21 cellular contexts compared by ENCODE assay signal in the genomic region with DNA sequence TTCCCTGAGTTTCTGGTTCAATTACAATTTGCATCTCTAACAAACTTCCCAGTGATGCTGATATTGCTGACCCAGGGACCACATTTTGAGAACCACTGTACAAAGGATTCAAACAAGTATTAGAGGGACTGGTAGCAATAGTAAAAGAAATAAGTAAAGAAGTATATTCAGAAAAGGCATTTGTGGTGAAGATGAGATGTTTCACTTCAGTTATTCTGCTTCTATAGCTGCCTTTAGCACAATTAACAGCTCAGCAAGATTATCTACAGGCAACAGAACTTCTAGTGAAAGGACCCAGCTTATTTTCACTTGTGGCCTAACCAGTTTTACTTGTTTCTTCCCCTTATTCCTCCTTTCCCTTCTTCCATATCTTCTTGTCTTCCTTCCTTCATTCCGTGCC.
"Had no signal": no experiment of that assay in that cellular context is flagged by ENCODE, and none has a peak within 500 bp of the region (broad histone marks: within the 10 kb centered on the region; RNA-seq: fewer than 3 reads in every experiment).

No MANE protein-coding gene starts in this region.

- H3K4me1 ChIP-seq: parathyroid adenoma had no signal

- H3K9me3 Mint-ChIP-seq: activated CD4-positive, alpha-beta T cell treated with anti-CD3 and anti-CD28 coated beads, Interleukin-2, amount 10 ng/mL, durations not matched to agents 7 days and 5 days; activated naive CD4-positive, alpha-beta T cell treated with anti-CD3 and anti-CD28 coated beads, Interleukin-2, amount 10 ng/mL, durations not matched to agents 7 days and 5 days; activated naive CD8-positive, alpha-beta T cell treated with anti-CD3 and anti-CD28 coated beads, Interleukin-2, amount 50 U/mL, for 24 hours; activated T-cell treated with anti-CD3 and anti-CD28 coated beads, Interleukin-2, amount 50 U/mL, for 4 hours; dendritic cell treated with granulocyte-macrophage colony-stimulating factor and Interleukin-4, amounts not matched to agents 40 ng/mL and 50 ng/mL, for 4 days; stimulated activated effector memory CD8-positive, alpha-beta T cell treated with anti-CD3 and anti-CD28 coated beads, Interleukin-12 subunit alpha, Interleukin-12 subunit beta, amount 100 ng/mL, for 72 hours; type B pancreatic cell had no signal

- H3K79me2 ChIP-seq: hepatocyte, parathyroid adenoma had no signal

- H2AFZ ChIP-seq: hepatocyte, parathyroid adenoma had no signal

- H3K27me3 Mint-ChIP-seq: activated naive CD4-positive, alpha-beta T cell treated with anti-CD3 and anti-CD28 coated beads, Interleukin-2, amount 10 ng/mL, durations not matched to agents 7 days and 5 days; dendritic cell treated with granulocyte-macrophage colony-stimulating factor and Interleukin-4, amounts not matched to agents 40 ng/mL and 50 ng/mL, for 4 days; type B pancreatic cell had no signal

- H3K4me1 Mint-ChIP-seq: activated CD4-positive, alpha-beta T cell treated with anti-CD3 and anti-CD28 coated beads, Interleukin-2, amount 10 ng/mL, durations not matched to agents 7 days and 5 days; activated naive CD4-positive, alpha-beta T cell treated with anti-CD3 and anti-CD28 coated beads, Interleukin-2, amount 10 ng/mL, durations not matched to agents 7 days and 5 days; activated naive CD8-positive, alpha-beta T cell treated with anti-CD3 and anti-CD28 coated beads, Interleukin-2, amount 50 U/mL, for 24 hours; stimulated activated effector memory CD8-positive, alpha-beta T cell treated with anti-CD3 and anti-CD28 coated beads, Interleukin-12 subunit alpha, Interleukin-12 subunit beta, amount 100 ng/mL, for 72 hours had no signal

- ATAC-seq: activated CD4-positive, CD25-positive, alpha-beta regulatory T cell treated with anti-CD3 and anti-CD28 coated beads, Interleukin-2, amount 50 U/mL, for 24 hours; activated naive CD8-positive, alpha-beta T cell treated with anti-CD3 and anti-CD28 coated beads, Interleukin-2, amount 50 U/mL, for 24 hours; activated T-cell treated with anti-CD3 and anti-CD28 coated beads, Interleukin-2, amount 50 U/mL, for 4 hours; left cardiac atrium; naive thymus-derived CD4-positive, alpha-beta T cell; sciatic nerve; stimulated activated effector memory CD8-positive, alpha-beta T cell treated with anti-CD3 and anti-CD28 coated beads, Interleukin-12 subunit alpha, Interleukin-12 subunit beta, amount 100 ng/mL, for 72 hours had no signal

- H3K27me3 ChIP-seq: hepatocyte, stomach had no signal

- H3K4me2 ChIP-seq: hepatocyte, smooth muscle cell had no signal

- H3K27ac ChIP-seq: hepatocyte, parathyroid adenoma, stomach had no signal

- H3K27ac Mint-ChIP-seq: activated CD4-positive, alpha-beta T cell treated with anti-CD3 and anti-CD28 coated beads, Interleukin-2, amount 10 ng/mL, durations not matched to agents 7 days and 5 days; activated naive CD4-positive, alpha-beta T cell treated with anti-CD3 and anti-CD28 coated beads, Interleukin-2, amount 10 ng/mL, durations not matched to agents 7 days and 5 days; activated naive CD8-positive, alpha-beta T cell treated with anti-CD3 and anti-CD28 coated beads, Interleukin-2, amount 50 U/mL, for 24 hours; dendritic cell treated with granulocyte-macrophage colony-stimulating factor and Interleukin-4, amounts not matched to agents 40 ng/mL and 50 ng/mL, for 4 days; naive thymus-derived CD4-positive, alpha-beta T cell; stimulated activated effector memory CD8-positive, alpha-beta T cell treated with anti-CD3 and anti-CD28 coated beads, Interleukin-12 subunit alpha, Interleukin-12 subunit beta, amount 100 ng/mL, for 72 hours; type B pancreatic cell had no signal

- H3K4me3 Mint-ChIP-seq: activated CD4-positive, alpha-beta T cell treated with anti-CD3 and anti-CD28 coated beads, Interleukin-2, amount 10 ng/mL, durations not matched to agents 7 days and 5 days; activated naive CD4-positive, alpha-beta T cell treated with anti-CD3 and anti-CD28 coated beads, Interleukin-2, amount 10 ng/mL, durations not matched to agents 7 days and 5 days; activated naive CD8-positive, alpha-beta T cell treated with anti-CD3 and anti-CD28 coated beads, Interleukin-2, amount 50 U/mL, for 24 hours; activated T-cell treated with anti-CD3 and anti-CD28 coated beads, Interleukin-2, amount 50 U/mL, for 4 hours; dendritic cell treated with granulocyte-macrophage colony-stimulating factor and Interleukin-4, amounts not matched to agents 40 ng/mL and 50 ng/mL, for 4 days; naive thymus-derived CD4-positive, alpha-beta T cell; stimulated activated effector memory CD8-positive, alpha-beta T cell treated with anti-CD3 and anti-CD28 coated beads, Interleukin-12 subunit alpha, Interleukin-12 subunit beta, amount 100 ng/mL, for 72 hours; type B pancreatic cell had no signal

- H3K4me3 ChIP-seq: hepatocyte, smooth muscle cell, stomach had no signal

- H3K36me3 Mint-ChIP-seq: activated naive CD4-positive, alpha-beta T cell treated with anti-CD3 and anti-CD28 coated beads, Interleukin-2, amount 10 ng/mL, durations not matched to agents 7 days and 5 days; naive thymus-derived CD4-positive, alpha-beta T cell; stimulated activated effector memory CD8-positive, alpha-beta T cell treated with anti-CD3 and anti-CD28 coated beads, Interleukin-12 subunit alpha, Interleukin-12 subunit beta, amount 100 ng/mL, for 72 hours; type B pancreatic cell had no signal

- DNase-seq: activated CD4-positive, alpha-beta T cell treated with anti-CD3 and anti-CD28 coated beads, Interleukin-2, amount 10 ng/mL, durations not matched to agents 7 days and 5 days; activated CD8-positive, alpha-beta memory T cell treated with anti-CD3 and anti-CD28 coated beads, Interleukin-2, amount 50 U/mL, for 4 hours; activated naive CD4-positive, alpha-beta T cell treated with anti-CD3 and anti-CD28 coated beads, Interleukin-2, amount 10 ng/mL, durations not matched to agents 7 days and 5 days; activated naive CD8-positive, alpha-beta T cell treated with anti-CD3 and anti-CD28 coated beads, Interleukin-2, amount 50 U/mL, for 24 hours; activated T-cell treated with anti-CD3 and anti-CD28 coated beads, Interleukin-2, amount 50 U/mL, for 4 hours; anterior cingulate cortex; effector memory CD4-positive, alpha-beta T cell; foreskin fibroblast; left cardiac atrium; mesendoderm; naive thymus-derived CD4-positive, alpha-beta T cell; stimulated activated CD4-positive, alpha-beta T cell treated with anti-CD3 and anti-CD28 coated beads, Interleukin-4, amount 100 ng/mL, for 24 hours; stomach had no signal

- H3K36me3 ChIP-seq: stomach had no signal
